ENCODE assay signal across 21 cellular contexts in genomic region chr1:220157738-220158137, GRCh38.
A peak's percentile ranks its signal among the peaks of the same experiment; 100 is the strongest.
DNase-seq lines count a peak whose midpoint lies in the region; ATAC-seq and TF ChIP-seq lines count a peak whose summit lies in the region.
"Had no signal": no experiment of that assay in that cellular context is flagged by ENCODE, and none has a peak within 500 bp of the region (broad histone marks: within the 10 kb centered on the region; RNA-seq: fewer than 3 reads in every experiment).

No MANE protein-coding gene starts in this region.

- H3K4me3 Mint-ChIP-seq in activated naive CD8-positive, alpha-beta T cell treated with anti-CD3 and anti-CD28 coated beads, Interleukin-2, amount 10 ng/mL, durations not matched to agents 7 days and 5 days: no peak overlapping the region
- no peak overlapping the region for H3K4me3 Mint-ChIP-seq in activated naive CD8-positive, alpha-beta T cell treated with anti-CD3 and anti-CD28 coated beads for 36 hours
- H3K4me3 Mint-ChIP-seq in T-cell: no peak overlapping the region
- H3K4me3 Mint-ChIP-seq: neural crest cell had no signal

- no peaks in the 10 kb centered on the region for H3K27me3 ChIP-seq in foreskin keratinocyte
- H3K27me3 ChIP-seq: hepatocyte had no signal

- peaks cover 24% of the 10 kb centered on the region for H3K4me1 Mint-ChIP-seq in activated naive CD8-positive, alpha-beta T cell treated with anti-CD3 and anti-CD28 coated beads, Interleukin-2, amount 10 ng/mL, durations not matched to agents 7 days and 5 days
- peaks cover 5% of the 10 kb centered on the region for H3K4me1 Mint-ChIP-seq in activated naive CD8-positive, alpha-beta T cell treated with anti-CD3 and anti-CD28 coated beads for 36 hours
- peaks cover 17 to 27% (median 19%) of the 10 kb centered on the region in 3 donors for H3K4me1 Mint-ChIP-seq in T-cell

- no peak for ATAC-seq in activated naive CD8-positive, alpha-beta T cell treated with anti-CD3 and anti-CD28 coated beads, Interleukin-2, amount 10 ng/mL, durations not matched to agents 7 days and 5 days (ENCODE audit: low read depth)
- no peak for ATAC-seq in T-cell (replicated peaks in 1 of 4)
- peak; percentile 45 for ATAC-seq in foreskin keratinocyte
- no peak for ATAC-seq in Right ventricle myocardium superior (ENCODE audit: poor library complexity)

- peaks cover 8% of the 10 kb centered on the region for H3K4me1 ChIP-seq in foreskin keratinocyte
- H3K4me1 ChIP-seq: parathyroid adenoma had no signal

- CTCF ChIA-PET in T-cell (lab: Charles Lee): no interaction called here

- no peaks in the 10 kb centered on the region for H3K27me3 Mint-ChIP-seq in activated naive CD8-positive, alpha-beta T cell treated with anti-CD3 and anti-CD28 coated beads, Interleukin-2, amount 10 ng/mL, durations not matched to agents 7 days and 5 days
- H3K27me3 Mint-ChIP-seq in activated naive CD8-positive, alpha-beta T cell treated with anti-CD3 and anti-CD28 coated beads for 36 hours: no peaks in the 10 kb centered on the region
- no peaks in the 10 kb centered on the region for H3K27me3 Mint-ChIP-seq in T-cell

- H3K27ac Mint-ChIP-seq in activated naive CD8-positive, alpha-beta T cell treated with anti-CD3 and anti-CD28 coated beads, Interleukin-2, amount 10 ng/mL, durations not matched to agents 7 days and 5 days: peak overlapping the region; percentile 45
- no peak overlapping the region for H3K27ac Mint-ChIP-seq in activated naive CD8-positive, alpha-beta T cell treated with anti-CD3 and anti-CD28 coated beads for 36 hours
- peak overlapping the region; percentile 45 to 68 for H3K27ac Mint-ChIP-seq in T-cell

- POLR2A ChIA-PET in activated naive CD8-positive, alpha-beta T cell treated with anti-CD3 and anti-CD28 coated beads, Interleukin-2, amount 10 ng/mL, durations not matched to agents 7 days and 5 days (lab: Charles Lee): no interaction called here
- POLR2A ChIA-PET in T-cell (lab: Charles Lee): no interaction called here

- intact Hi-C loops in Right ventricle myocardium superior (cut with DNase I): no loop called here

- no peaks in the 10 kb centered on the region for H3K9me3 Mint-ChIP-seq in activated naive CD8-positive, alpha-beta T cell treated with anti-CD3 and anti-CD28 coated beads, Interleukin-2, amount 10 ng/mL, durations not matched to agents 7 days and 5 days
- no peaks in the 10 kb centered on the region for H3K9me3 Mint-ChIP-seq in activated naive CD8-positive, alpha-beta T cell treated with anti-CD3 and anti-CD28 coated beads for 36 hours
- no peaks in the 10 kb centered on the region for H3K9me3 Mint-ChIP-seq in T-cell
- H3K9me3 Mint-ChIP-seq: neural crest cell had no signal

- no peak for DNase-seq in activated naive CD8-positive, alpha-beta T cell treated with anti-CD3 and anti-CD28 coated beads, Interleukin-2, amount 10 ng/mL, durations not matched to agents 7 days and 5 days
- DNase-seq in activated naive CD8-positive, alpha-beta T cell treated with anti-CD3 and anti-CD28 coated beads for 36 hours: no peak
- DNase-seq in T-cell (no peak), foreskin keratinocyte (peak in 1 of 2 donors; percentile 23), mucosa of gallbladder (ENCODE audit: low spot score) (no peak), Right ventricle myocardium superior (no peak), NOMO-1 treated with DMSO at 0.1 percent for 48 hours (lab: John Stamatoyannopoulos, UW; ENCODE audit: unreplicated experiment) (no peak)
- DNase-seq: activated effector memory CD4-positive, alpha-beta T cell treated with anti-CD3 and anti-CD28 coated beads, Interleukin-2, amount 50 U/mL, for 16 hours; activated T-cell treated with anti-CD3 and anti-CD28 coated beads for 4 hours; AML-193; central memory CD4-positive, alpha-beta T cell; H7; NCI-H1048; NCI-H187 treated with DMSO at 0.1 percent for 48 hours; NCI-H510A treated with DMSO at 0.1 percent for 48 hours; retina; SHP77 treated with DMSO at 0.1 percent for 48 hours; stimulated activated naive CD4-positive, alpha-beta T cell had no signal

- H3K36me3 Mint-ChIP-seq in activated naive CD8-positive, alpha-beta T cell treated with anti-CD3 and anti-CD28 coated beads, Interleukin-2, amount 10 ng/mL, durations not matched to agents 7 days and 5 days: peaks cover 43% of the 10 kb centered on the region
- H3K36me3 Mint-ChIP-seq in activated naive CD8-positive, alpha-beta T cell treated with anti-CD3 and anti-CD28 coated beads for 36 hours: peaks cover 24% of the 10 kb centered on the region
- H3K36me3 Mint-ChIP-seq in T-cell: peaks cover 52% of the 10 kb centered on the region

- H3K27ac ChIP-seq in foreskin keratinocyte: no peak overlapping the region
- H3K27ac ChIP-seq: hepatocyte, parathyroid adenoma had no signal

- no peak for TF ChIP-seq CTCF in foreskin keratinocyte (conservative IDR thresholded peaks at IDR 0.05)
